ENCODE assay signal across 1 cellular context in the genomic region with DNA sequence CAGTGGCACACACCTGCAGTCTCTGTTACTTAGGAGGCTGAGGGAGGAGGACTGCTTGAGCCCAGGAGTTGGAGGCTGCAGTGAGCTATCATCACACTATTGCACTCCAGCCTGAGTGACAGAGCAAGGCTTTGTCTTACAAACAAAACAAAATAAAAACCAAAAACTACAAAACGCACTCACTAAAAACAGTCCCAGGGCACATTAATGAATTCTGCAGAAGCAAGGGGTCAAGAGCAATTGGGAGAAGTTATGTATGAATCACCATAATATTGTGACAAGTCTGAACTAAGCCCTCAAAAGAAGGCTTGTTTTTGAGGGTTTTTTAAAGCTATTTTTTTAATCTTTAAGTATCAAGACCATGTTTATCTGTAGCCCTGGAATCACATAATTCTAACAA.
TF ChIP-seq lines count a peak whose summit lies in the region.

No MANE protein-coding gene starts in this region.

TF ChIP-seq in GM23338, 12 proteins besides CTCF, POLR2A, EP300 and RAD21 (continued from another document):
- no peak for TF ChIP-seq ZNF462 (CRISPR knock-in tag; IDR thresholded peaks at IDR 0.05)
- no peak for TF ChIP-seq POLR2AphosphoS5 (IDR thresholded peaks at IDR 0.05; ENCODE audit: low read depth)
- no peak for TF ChIP-seq NANOG (IDR thresholded peaks at IDR 0.05; ENCODE audit: borderline replicate concordance)
- no peak for TF ChIP-seq JUNB (IDR thresholded peaks at IDR 0.05; ENCODE audit: unreplicated experiment)
- no peak for TF ChIP-seq ZNF114 (CRISPR knock-in tag; IDR thresholded peaks at IDR 0.05)
- no peak for TF ChIP-seq STAT1 (IDR thresholded peaks at IDR 0.05; ENCODE audit: unreplicated experiment)
TF ChIP-seq in GM23338: peak in this region for 0.
